1 cellular context compared by ENCODE assay signal in the genomic region with DNA sequence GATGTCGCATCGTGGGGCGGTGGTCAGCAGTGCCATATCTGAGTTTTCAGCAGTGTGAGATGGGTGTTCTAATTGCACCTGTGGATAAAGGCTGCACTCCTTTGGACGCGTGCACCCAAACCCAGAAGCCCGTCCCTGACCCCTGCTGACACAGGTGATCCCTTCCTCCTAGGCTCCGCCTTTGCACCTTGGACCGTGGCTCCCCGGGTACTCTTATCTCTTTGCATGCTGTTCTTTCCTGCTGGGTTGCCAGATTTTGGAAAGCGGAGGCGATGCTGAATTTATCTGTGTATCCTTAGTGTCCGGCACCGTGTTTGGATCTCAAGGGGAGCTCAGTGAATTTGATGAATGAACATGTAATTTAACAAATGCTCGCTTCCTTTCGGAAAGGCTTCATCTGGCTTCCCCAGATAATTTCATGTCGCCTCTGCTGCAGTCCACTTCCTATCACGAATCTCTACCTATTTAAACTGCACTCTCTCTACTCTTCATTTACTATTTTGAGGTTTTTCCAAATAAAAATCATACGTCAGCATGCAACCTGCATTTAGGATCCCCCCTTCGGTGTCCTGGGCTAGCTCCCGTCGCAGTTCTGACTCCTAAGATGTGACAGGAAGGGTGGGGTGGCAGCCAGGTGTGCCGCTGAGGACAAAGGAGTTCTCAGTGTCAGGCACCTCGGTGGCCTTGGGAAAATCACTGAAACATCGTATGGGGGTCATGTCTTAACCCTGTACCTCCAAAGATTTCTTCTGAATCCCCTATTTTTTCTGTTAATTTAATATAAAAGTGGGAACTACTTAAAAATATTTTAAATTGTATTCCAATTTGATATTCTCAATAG.
TF ChIP-seq lines count a peak whose summit lies in the region.

No MANE protein-coding gene starts in this region.

TF ChIP-seq in HEK293, 187 proteins besides CTCF, POLR2A, EP300 and RAD21 (continued from another document):
- TF ChIP-seq, protein P1, sequence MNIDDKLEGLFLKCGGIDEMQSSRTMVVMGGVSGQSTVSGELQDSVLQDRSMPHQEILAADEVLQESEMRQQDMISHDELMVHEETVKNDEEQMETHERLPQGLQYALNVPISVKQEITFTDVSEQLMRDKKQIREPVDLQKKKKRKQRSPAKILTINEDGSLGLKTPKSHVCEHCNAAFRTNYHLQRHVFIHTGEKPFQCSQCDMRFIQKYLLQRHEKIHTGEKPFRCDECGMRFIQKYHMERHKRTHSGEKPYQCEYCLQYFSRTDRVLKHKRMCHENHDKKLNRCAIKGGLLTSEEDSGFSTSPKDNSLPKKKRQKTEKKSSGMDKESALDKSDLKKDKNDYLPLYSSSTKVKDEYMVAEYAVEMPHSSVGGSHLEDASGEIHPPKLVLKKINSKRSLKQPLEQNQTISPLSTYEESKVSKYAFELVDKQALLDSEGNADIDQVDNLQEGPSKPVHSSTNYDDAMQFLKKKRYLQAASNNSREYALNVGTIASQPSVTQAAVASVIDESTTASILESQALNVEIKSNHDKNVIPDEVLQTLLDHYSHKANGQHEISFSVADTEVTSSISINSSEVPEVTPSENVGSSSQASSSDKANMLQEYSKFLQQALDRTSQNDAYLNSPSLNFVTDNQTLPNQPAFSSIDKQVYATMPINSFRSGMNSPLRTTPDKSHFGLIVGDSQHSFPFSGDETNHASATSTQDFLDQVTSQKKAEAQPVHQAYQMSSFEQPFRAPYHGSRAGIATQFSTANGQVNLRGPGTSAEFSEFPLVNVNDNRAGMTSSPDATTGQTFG (tag by site-specific recombination; IDR thresholded peaks at IDR 0.05; ENCODE audit: borderline replicate concordance), result no peak
- no peak for TF ChIP-seq ZFP41 (tag by site-specific recombination; IDR thresholded peaks at IDR 0.05; ENCODE audit: borderline replicate concordance)
- TF ChIP-seq, protein P2, sequence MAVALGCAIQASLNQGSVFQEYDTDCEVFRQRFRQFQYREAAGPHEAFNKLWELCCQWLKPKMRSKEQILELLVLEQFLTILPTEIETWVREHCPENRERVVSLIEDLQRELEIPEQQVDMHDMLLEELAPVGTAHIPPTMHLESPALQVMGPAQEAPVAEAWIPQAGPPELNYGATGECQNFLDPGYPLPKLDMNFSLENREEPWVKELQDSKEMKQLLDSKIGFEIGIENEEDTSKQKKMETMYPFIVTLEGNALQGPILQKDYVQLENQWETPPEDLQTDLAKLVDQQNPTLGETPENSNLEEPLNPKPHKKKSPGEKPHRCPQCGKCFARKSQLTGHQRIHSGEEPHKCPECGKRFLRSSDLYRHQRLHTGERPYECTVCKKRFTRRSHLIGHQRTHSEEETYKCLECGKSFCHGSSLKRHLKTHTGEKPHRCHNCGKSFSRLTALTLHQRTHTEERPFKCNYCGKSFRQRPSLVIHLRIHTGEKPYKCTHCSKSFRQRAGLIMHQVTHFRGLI (tag by site-specific recombination; IDR thresholded peaks at IDR 0.05), result peak; percentile 24; the same call in 1 of the 2 replicates
- no peak for TF ChIP-seq MEIS1 (CRISPR knock-in tag; IDR thresholded peaks at IDR 0.05; ENCODE audit: borderline replicate concordance)
- no peak for TF ChIP-seq ZNF274 (IDR thresholded peaks at IDR 0.05; ENCODE audit: low read length)
- no peak for TF ChIP-seq ZNF274 (tag by site-specific recombination; IDR thresholded peaks at IDR 0.05; ENCODE audit: borderline replicate concordance)
- TF ChIP-seq ZXDB (tag by site-specific recombination; IDR thresholded peaks at IDR 0.05), result peak; percentile 28; the same call in 1 of the 2 replicates
- TF ChIP-seq, protein P3, sequence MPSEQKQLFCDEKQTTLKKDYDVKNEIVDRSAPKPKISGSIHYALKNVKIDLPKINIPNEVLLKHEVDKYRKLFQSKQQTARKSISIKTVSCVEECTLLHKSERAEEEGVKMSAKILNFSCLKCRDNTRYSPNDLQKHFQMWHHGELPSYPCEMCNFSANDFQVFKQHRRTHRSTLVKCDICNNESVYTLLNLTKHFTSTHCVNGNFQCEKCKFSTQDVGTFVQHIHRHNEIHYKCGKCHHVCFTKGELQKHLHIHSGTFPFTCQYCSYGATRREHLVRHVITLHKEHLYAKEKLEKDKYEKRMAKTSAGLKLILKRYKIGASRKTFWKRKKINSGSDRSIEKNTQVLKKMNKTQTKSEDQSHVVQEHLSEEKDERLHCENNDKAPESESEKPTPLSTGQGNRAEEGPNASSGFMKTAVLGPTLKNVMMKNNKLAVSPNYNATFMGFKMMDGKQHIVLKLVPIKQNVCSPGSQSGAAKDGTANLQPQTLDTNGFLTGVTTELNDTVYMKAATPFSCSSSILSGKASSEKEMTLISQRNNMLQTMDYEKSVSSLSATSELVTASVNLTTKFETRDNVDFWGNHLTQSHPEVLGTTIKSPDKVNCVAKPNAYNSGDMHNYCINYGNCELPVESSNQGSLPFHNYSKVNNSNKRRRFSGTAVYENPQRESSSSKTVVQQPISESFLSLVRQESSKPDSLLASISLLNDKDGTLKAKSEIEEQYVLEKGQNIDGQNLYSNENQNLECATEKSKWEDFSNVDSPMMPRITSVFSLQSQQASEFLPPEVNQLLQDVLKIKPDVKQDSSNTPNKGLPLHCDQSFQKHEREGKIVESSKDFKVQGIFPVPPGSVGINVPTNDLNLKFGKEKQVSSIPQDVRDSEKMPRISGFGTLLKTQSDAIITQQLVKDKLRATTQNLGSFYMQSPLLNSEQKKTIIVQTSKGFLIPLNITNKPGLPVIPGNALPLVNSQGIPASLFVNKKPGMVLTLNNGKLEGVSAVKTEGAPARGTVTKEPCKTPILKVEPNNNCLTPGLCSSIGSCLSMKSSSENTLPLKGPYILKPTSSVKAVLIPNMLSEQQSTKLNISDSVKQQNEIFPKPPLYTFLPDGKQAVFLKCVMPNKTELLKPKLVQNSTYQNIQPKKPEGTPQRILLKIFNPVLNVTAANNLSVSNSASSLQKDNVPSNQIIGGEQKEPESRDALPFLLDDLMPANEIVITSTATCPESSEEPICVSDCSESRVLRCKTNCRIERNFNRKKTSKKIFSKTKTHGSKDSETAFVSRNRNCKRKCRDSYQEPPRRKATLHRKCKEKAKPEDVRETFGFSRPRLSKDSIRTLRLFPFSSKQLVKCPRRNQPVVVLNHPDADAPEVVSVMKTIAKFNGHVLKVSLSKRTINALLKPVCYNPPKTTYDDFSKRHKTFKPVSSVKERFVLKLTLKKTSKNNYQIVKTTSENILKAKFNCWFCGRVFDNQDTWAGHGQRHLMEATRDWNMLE (tag by site-specific recombination; conservative IDR thresholded peaks at IDR 0.05; ENCODE audit: low read depth), result no peak
- TF ChIP-seq ZFP69B (tag by site-specific recombination; IDR thresholded peaks at IDR 0.05), result no peak
- no peak for TF ChIP-seq ZFHX2 (tag by site-specific recombination; conservative IDR thresholded peaks at IDR 0.05)
- TF ChIP-seq ZNF140 (tag by site-specific recombination; IDR thresholded peaks at IDR 0.05), result no peak
- TF ChIP-seq, protein P4, sequence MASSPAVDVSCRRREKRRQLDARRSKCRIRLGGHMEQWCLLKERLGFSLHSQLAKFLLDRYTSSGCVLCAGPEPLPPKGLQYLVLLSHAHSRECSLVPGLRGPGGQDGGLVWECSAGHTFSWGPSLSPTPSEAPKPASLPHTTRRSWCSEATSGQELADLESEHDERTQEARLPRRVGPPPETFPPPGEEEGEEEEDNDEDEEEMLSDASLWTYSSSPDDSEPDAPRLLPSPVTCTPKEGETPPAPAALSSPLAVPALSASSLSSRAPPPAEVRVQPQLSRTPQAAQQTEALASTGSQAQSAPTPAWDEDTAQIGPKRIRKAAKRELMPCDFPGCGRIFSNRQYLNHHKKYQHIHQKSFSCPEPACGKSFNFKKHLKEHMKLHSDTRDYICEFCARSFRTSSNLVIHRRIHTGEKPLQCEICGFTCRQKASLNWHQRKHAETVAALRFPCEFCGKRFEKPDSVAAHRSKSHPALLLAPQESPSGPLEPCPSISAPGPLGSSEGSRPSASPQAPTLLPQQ (tag by site-specific recombination; IDR thresholded peaks at IDR 0.05), result no peak
- no peak for TF ChIP-seq ZNF830 (tag by site-specific recombination; IDR thresholded peaks at IDR 0.05; ENCODE audit: low read depth)
- no peak for TF ChIP-seq PRDM1 (tag by site-specific recombination; IDR thresholded peaks at IDR 0.05)
- no peak for TF ChIP-seq ZFP37 (tag by site-specific recombination; IDR thresholded peaks at IDR 0.05)
- peak; percentile 12; the same call in 1 of the 2 replicates for TF ChIP-seq ZNF423 (tag by site-specific recombination; IDR thresholded peaks at IDR 0.05)
- TF ChIP-seq ZNF776 (tag by site-specific recombination; IDR thresholded peaks at IDR 0.05; ENCODE audit: borderline replicate concordance), result no peak
- TF ChIP-seq ZNF24 (tag by site-specific recombination; IDR thresholded peaks at IDR 0.05), result no peak
- no peak for TF ChIP-seq ZNF302 (tag by site-specific recombination; IDR thresholded peaks at IDR 0.05; ENCODE audit: low read depth)
TF ChIP-seq in HEK293: peak in this region for 19.
